Comparison of ENCODE assay signal across 39 cellular contexts in genomic region chr15:84873997-84874396, GRCh38. TPM values are rescaled to one million over a fixed set of nuclear protein-coding genes. Genes with fewer than 3 reads are reported as not detected.
"Had no signal": no experiment of that assay in that cellular context is flagged by ENCODE, and none has a peak within 500 bp of the region (broad histone marks: within the 10 kb centered on the region; RNA-seq: fewer than 3 reads in every experiment).

No MANE protein-coding gene starts in this region.

- DNase-seq: activated B cell treated with CpG ODN at 0.5 μM for 24 hours; activated CD4-positive, alpha-beta memory T cell treated with anti-CD3 and anti-CD28 coated beads, Interleukin-2, amount 10 ng/mL, durations not matched to agents 7 days and 5 days; activated CD4-positive, alpha-beta T cell treated with anti-CD3 and anti-CD28 coated beads for 4 hours; activated CD4-positive, CD25-positive, alpha-beta regulatory T cell treated with anti-CD3 and anti-CD28 coated beads, Interleukin-2, amount 50 U/mL, for 72 hours; activated CD8-positive, alpha-beta memory T cell treated with anti-CD3 and anti-CD28 coated beads for 24 hours; activated CD8-positive, alpha-beta memory T cell treated with anti-CD3 and anti-CD28 coated beads, Interleukin-2, amount 10 ng/mL, durations not matched to agents 7 days and 5 days; activated effector memory CD4-positive, alpha-beta T cell treated with anti-CD3 and anti-CD28 coated beads, Interleukin-2, amount 50 U/mL, for 16 hours; activated naive CD4-positive, alpha-beta T cell; activated naive CD4-positive, alpha-beta T cell treated with anti-CD3 and anti-CD28 coated beads, Interleukin-2, amount 50 U/mL, for 16 hours; activated naive CD8-positive, alpha-beta T cell treated with anti-CD3 and anti-CD28 coated beads for 36 hours; activated T-cell treated with anti-CD3 and anti-CD28 coated beads, Interleukin-2, amount 50 U/mL, for 1 hour; activated T-cell treated with anti-CD3 and anti-CD28 coated beads, Interleukin-2, amount 50 U/mL, for 72 hours; amygdala; body of pancreas; Kasumi-1; KG1; MG63; NCI-H1048; NCI-H1105 treated with DMSO at 0.1 percent for 48 hours; NCI-H1436 treated with DMSO at 0.1 percent for 48 hours; NCI-H1694 treated with DMSO at 0.1 percent for 48 hours; NCI-H2029; NCI-H2107; NCI-H2171; NCI-H510A; NCI-H526; NCI-H748 treated with DMSO at 0.1 percent for 48 hours; NK-92 treated with Interleukin-12 subunit alpha and Interleukin-12 subunit beta, amount 100 ng/mL, for 24 hours; PC-9; SW 1271; T-helper 1 cell; T-helper 9 cell had no signal

- H3K4me1 ChIP-seq: breast epithelium had no signal

- H3K27me3 ChIP-seq: body of pancreas, breast epithelium, MG63 had no signal

- H3K27ac ChIP-seq: body of pancreas, breast epithelium, PC-9, RWPE1, VCaP had no signal

- ATAC-seq: activated CD8-positive, alpha-beta memory T cell treated with anti-CD3 and anti-CD28 coated beads, Interleukin-2, amount 10 ng/mL, durations not matched to agents 7 days and 5 days; activated T-cell treated with anti-CD3 and anti-CD28 coated beads, Interleukin-2, amount 50 U/mL, for 72 hours; activated T-helper 17 cell treated with anti-CD3 and anti-CD28 coated beads, Interleukin-2, amount 50 U/mL, for 72 hours; body of pancreas; Right ventricle myocardium inferior had no signal

- H3K4me3 ChIP-seq: body of pancreas, breast epithelium, MG63, PC-9 had no signal

- H3K36me3 ChIP-seq: breast epithelium, MG63 had no signal

- H3K9me3 ChIP-seq: body of pancreas, breast epithelium, MG63 had no signal

RNA-seq across cellular contexts. Expression of gene SLC28A1, which starts 10.5 kb away (rescaled TPM):
- total RNA-seq: activated B cell treated with CpG ODN at 0.5 μM for 24 hours; activated CD4-positive, alpha-beta memory T cell treated with anti-CD3 and anti-CD28 coated beads, Interleukin-2, amount 10 ng/mL, durations not matched to agents 7 days and 5 days; activated CD8-positive, alpha-beta memory T cell treated with anti-CD3 and anti-CD28 coated beads, Interleukin-2, amount 10 ng/mL, durations not matched to agents 7 days and 5 days; activated naive CD8-positive, alpha-beta T cell treated with anti-CD3 and anti-CD28 coated beads for 36 hours; activated T-cell treated with anti-CD3 and anti-CD28 coated beads, Interleukin-2, amount 50 U/mL, for 72 hours; activated T-helper 17 cell treated with anti-CD3 and anti-CD28 coated beads, Interleukin-2, amount 50 U/mL, for 72 hours; astrocyte; OCI-LY7 had no signal
